In genomic region chr11:9613118-9613829, GRCh38 we compare ENCODE assay signal across 1 cellular context.
TF ChIP-seq lines count a peak whose summit lies in the region.

No MANE protein-coding gene starts in this region.

TF ChIP-seq in K562, 482 proteins besides CTCF, POLR2A, EP300 and RAD21 (continued from another document and continues in another):
- TF ChIP-seq ZNF655 (CRISPR knock-in tag; IDR thresholded peaks at IDR 0.05) (no peak), SMARCA4 (IDR thresholded peaks at IDR 0.05) (peak; percentile 83), ZSCAN32 (CRISPR knock-in tag; IDR thresholded peaks at IDR 0.05) (no peak), ZNF253 (CRISPR knock-in tag; conservative IDR thresholded peaks at IDR 0.05) (no peak), ZNF395 (CRISPR knock-in tag; IDR thresholded peaks at IDR 0.05) (peak; percentile 72), RERE (CRISPR knock-in tag; IDR thresholded peaks at IDR 0.05; ENCODE audit: borderline replicate concordance) (no peak), SMAD3 (CRISPR knock-in tag; conservative IDR thresholded peaks at IDR 0.05) (peak; percentile 30; the same call in 1 of the 2 replicates), HNRNPK (IDR thresholded peaks at IDR 0.05; ENCODE audit: low read depth, low read length, poor library complexity, severe bottlenecking) (no peak), SMC3 (conservative IDR thresholded peaks at IDR 0.05; ENCODE audit: insufficient read depth, low read depth, low read length) (peak; percentile 84), FOXP4 (CRISPR knock-in tag; IDR thresholded peaks at IDR 0.05; ENCODE audit: borderline replicate concordance) (no peak), JUNB (CRISPR knock-in tag; conservative IDR thresholded peaks at IDR 0.05) (no peak), RFX7 (CRISPR knock-in tag; IDR thresholded peaks at IDR 0.05) (no peak), ZNF165 (CRISPR knock-in tag; IDR thresholded peaks at IDR 0.05; ENCODE audit: borderline replicate concordance) (no peak), ZNF224 (CRISPR knock-in tag; IDR thresholded peaks at IDR 0.05) (no peak), CREBBP (IDR thresholded peaks at IDR 0.05; ENCODE audit: low read depth, low read length) (no peak), ZNF584 (CRISPR knock-in tag; IDR thresholded peaks at IDR 0.05; ENCODE audit: low read depth) (0 out of 2 replicates have a peak, but pooled peaks have one; percentile 18), KLF10 (CRISPR knock-in tag; IDR thresholded peaks at IDR 0.05) (no peak), ZNF280B (CRISPR knock-in tag; IDR thresholded peaks at IDR 0.05) (no peak), TEAD2 (tag; IDR thresholded peaks at IDR 0.05) (peak; percentile 71; the same call in 1 of the 2 replicates), ZNF316 (IDR thresholded peaks at IDR 0.05) (no peak), TAL1 (IDR thresholded peaks at IDR 0.05) (no peak), MNT (conservative IDR thresholded peaks at IDR 0.05) (peak in 1 of 2 experiments; percentile 55; a peak in 3 of 4 replicates), PCBP1 (IDR thresholded peaks at IDR 0.05; ENCODE audit: low read depth, low read length, poor library complexity, severe bottlenecking) (no peak), TCF7 (IDR thresholded peaks at IDR 0.05; ENCODE audit: borderline replicate concordance) (no peak), BRD4 (IDR thresholded peaks at IDR 0.05) (no peak; the same call in 1 of the 2 replicates), MYNN (IDR thresholded peaks at IDR 0.05) (0 out of 2 replicates have a peak, but pooled peaks have one; percentile 49), MYNN (CRISPR knock-in tag; IDR thresholded peaks at IDR 0.05) (no peak), JUND (IDR thresholded peaks at IDR 0.05; ENCODE audit: borderline replicate concordance, low read depth, low read length) (peak; percentile 100), JUND (tag; IDR thresholded peaks at IDR 0.05; ENCODE audit: borderline replicate concordance, low read depth, low read length) (peak; percentile 99), ZMIZ1 (IDR thresholded peaks at IDR 0.05; ENCODE audit: low read depth in 2 of 2, low read length in 2 of 2) (peak in 1 of 2 experiments; percentile 72; a peak in 2 of 4 replicates), HOXB6 (CRISPR knock-in tag; IDR thresholded peaks at IDR 0.05; ENCODE audit: borderline replicate concordance) (no peak), ZFX (CRISPR knock-in tag; IDR thresholded peaks at IDR 0.05) (peak; percentile 92), GATAD2A (IDR thresholded peaks at IDR 0.05) (peak; percentile 54; the same call in 1 of the 2 replicates), ZFP1 (CRISPR knock-in tag; IDR thresholded peaks at IDR 0.05) (no peak), SNRNP70 (optimal IDR thresholded peaks at IDR 0.05; ENCODE audit: low read depth, low read length) (no peak), ZNF239 (CRISPR knock-in tag; IDR thresholded peaks at IDR 0.05) (no peak), DMBX1 (CRISPR knock-in tag; IDR thresholded peaks at IDR 0.05; ENCODE audit: borderline replicate concordance) (no peak; the same call in 1 of the 2 replicates), NELFE (IDR thresholded peaks at IDR 0.05; ENCODE audit: insufficient read depth, insufficient read length) (no peak), ZNF324 (CRISPR knock-in tag; IDR thresholded peaks at IDR 0.05) (no peak), RBM34 (IDR thresholded peaks at IDR 0.05; ENCODE audit: borderline replicate concordance, insufficient read depth, low read length) (no peak), NFE2L1 (tag; IDR thresholded peaks at IDR 0.05; ENCODE audit: borderline replicate concordance, low read depth) (no peak), FOXJ3 (CRISPR knock-in tag; IDR thresholded peaks at IDR 0.05) (no peak), ELK1 (CRISPR knock-in tag; IDR thresholded peaks at IDR 0.05) (no peak), ZSCAN29 (IDR thresholded peaks at IDR 0.05) (no peak), MTF1 (CRISPR knock-in tag; IDR thresholded peaks at IDR 0.05; ENCODE audit: borderline replicate concordance) (no peak), ZNF282 (CRISPR knock-in tag; IDR thresholded peaks at IDR 0.05) (no peak)
